In the genomic region with DNA sequence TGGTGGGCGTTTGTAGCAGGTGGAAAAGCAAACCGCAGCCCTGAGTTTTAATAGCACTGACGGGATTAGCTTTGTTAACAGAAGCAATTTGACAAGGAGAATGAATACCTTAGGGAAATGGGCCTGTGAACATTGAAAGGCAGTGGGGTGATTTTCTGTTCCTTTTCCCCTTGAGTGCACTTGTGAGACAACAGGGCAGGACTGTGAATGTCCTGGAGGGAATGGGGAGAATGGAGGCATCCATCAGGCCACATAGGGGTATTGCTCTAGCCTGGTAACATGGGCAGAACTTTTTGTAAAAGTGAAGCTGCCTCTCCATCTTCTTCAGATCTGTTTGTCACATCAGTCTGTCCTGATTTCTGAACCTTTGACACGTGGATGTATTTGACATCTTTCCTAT, we compare ENCODE assay signal across 13 cellular contexts. TPM values are rescaled to one million over a fixed set of nuclear protein-coding genes. Genes with fewer than 3 reads are reported as not detected.
DNase-seq lines count a peak whose midpoint lies in the region; TF ChIP-seq lines count a peak whose summit lies in the region.
"Had no signal": no experiment of that assay in that cellular context is flagged by ENCODE, and none has a peak within 500 bp of the region (broad histone marks: within the 10 kb centered on the region; RNA-seq: fewer than 3 reads in every experiment).

No MANE protein-coding gene starts in this region.

- WGBS in sigmoid colon, 2 donors: 78 to 81% methylated on average over 4 of the region's 4 CpGs

- intact Hi-C loops in sigmoid colon (cut with DNase I): no loop called here

- no peak for TF ChIP-seq EP300 in sigmoid colon (IDR thresholded peaks at IDR 0.05)

- peak overlapping the region; percentile 75 for H3K27ac ChIP-seq in 22Rv1
- no peak overlapping the region for H3K27ac ChIP-seq in sigmoid colon
- H3K27ac ChIP-seq in coronary artery: no peak overlapping the region
- H3K27ac ChIP-seq: GM23248 had no signal

- H3K9me3 ChIP-seq in sigmoid colon: no peaks in the 10 kb centered on the region

- peak; percentile 13 for DNase-seq in ELF-1 (ENCODE audit: low read depth, low spot score)
- DNase-seq in NCI-H69 (lab: John Stamatoyannopoulos, UW): peak; percentile 62
- DNase-seq in renal cortical epithelial cell (ENCODE audit: low read depth): peak; percentile 22
- no peak for DNase-seq in stimulated activated CD4-positive, alpha-beta T cell treated with anti-CD3 and anti-CD28 coated beads, Interleukin-2, amount 100 ng/mL, for 24 hours
- no peak for DNase-seq in sigmoid colon
- no peak for DNase-seq in EL
- DNase-seq in coronary artery (ENCODE audit: low spot score): no peak
- DNase-seq: ACHN, COR-L47, DND-41, GM23248, H7 had no signal

- no peak for TF ChIP-seq POLR2A in sigmoid colon (IDR thresholded peaks at IDR 0.05)

- H3K27me3 ChIP-seq in sigmoid colon: peaks cover 0 to 4% (median 0%) of the 10 kb centered on the region in 3 donors

- TF ChIP-seq CTCF in 22Rv1 (IDR thresholded peaks at IDR 0.05) (no peak), sigmoid colon (IDR thresholded peaks at IDR 0.05) (no peak), coronary artery (IDR thresholded peaks at IDR 0.05) (no peak)

- no peaks in the 10 kb centered on the region for H3K4me1 ChIP-seq in sigmoid colon

- no peak overlapping the region for H3K4me3 ChIP-seq in sigmoid colon
- H3K4me3 ChIP-seq in coronary artery: no peak overlapping the region
- H3K4me3 ChIP-seq: GM23248 had no signal

- H3K36me3 ChIP-seq in sigmoid colon: no peaks in the 10 kb centered on the region

RNA-seq across cellular contexts. Expression of a gene that starts 26.2 kb away (rescaled TPM):
- 10.3 and 14.1 TPM in 2 replicates for total RNA-seq in renal cortical epithelial cell
- total RNA-seq in sigmoid colon: under 1 TPM in 2 of 4 donors, not detected in 2; under 0.01 to 0.16 TPM
- 1 to 10 TPM; 4.2 to 6.9 (median 4.2) TPM for polyA plus RNA-seq in sigmoid colon
- total RNA-seq: GM23248 had no signal

Comparison
In these comparisons a context has a peak if more than half of its experiments do, and no peak if none do; other contexts are left out.
1. DNase-seq: peak in ELF-1 (single experiment), NCI-H69 (single experiment) and renal cortical epithelial cell (single experiment); none in stimulated activated CD4-positive, alpha-beta T cell treated with anti-CD3 and anti-CD28 coated beads, Interleukin-2, amount 100 ng/mL, for 24 hours (0 of 2), sigmoid colon (single experiment), EL (single experiment) and coronary artery (single experiment).